ENCODE assay signal across 7 cellular contexts in the genomic region with DNA sequence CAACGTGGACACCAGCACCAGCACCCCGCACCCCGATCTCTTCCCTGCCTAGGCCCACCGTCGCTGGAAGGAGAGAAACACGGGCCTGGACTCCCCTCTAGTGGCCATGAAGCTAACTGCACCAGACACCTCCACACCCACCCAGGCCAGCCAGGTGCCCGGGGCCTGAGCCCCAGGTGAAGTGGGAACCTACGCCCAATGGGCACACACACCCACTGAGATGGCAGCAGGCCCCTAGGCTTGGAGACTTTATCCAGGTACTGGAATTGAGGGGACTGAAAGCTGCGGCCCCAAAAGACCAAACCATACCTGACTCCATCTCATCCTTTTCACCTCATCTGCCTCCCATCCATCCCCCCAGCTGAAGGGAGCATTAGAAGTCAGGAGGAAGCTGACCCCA.
DNase-seq lines count a peak whose midpoint lies in the region; ATAC-seq and TF ChIP-seq lines count a peak whose summit lies in the region.

No MANE protein-coding gene starts in this region.

- H3K9ac ChIP-seq in PC-3 (ENCODE audit: low read length): no peak overlapping the region

- CTCF ChIA-PET in PC-3 (lab: Charles Lee): interaction anchor here (0.5 to 1.0 kb wide), 3 partner anchors 75 to 1357 kb away, joined by 3 to 5 read pairs (median 3); no protein-coding TSS in a partner anchor

- H3K4me1 Mint-ChIP-seq in activated T-helper 2 cell treated with anti-CD3 and anti-CD28 coated beads, Interferon-gamma antibody, Interleukin-2, Interleukin-4, amounts not matched to agents 10 μg/mL and 5 μg/mL and 100 μg/mL, durations not matched to agents 14 hours and 24 hours and 36 hours (ENCODE audit: low read depth): no peaks in the 10 kb centered on the region

- no peak overlapping the region for H3K4me2 ChIP-seq in PC-3 (ENCODE audit: low read length)

- H3K27ac Mint-ChIP-seq in activated T-helper 2 cell treated with anti-CD3 and anti-CD28 coated beads, Interferon-gamma antibody, Interleukin-2, Interleukin-4, amounts not matched to agents 10 μg/mL and 5 μg/mL and 100 μg/mL, durations not matched to agents 14 hours and 24 hours and 36 hours: no peak overlapping the region

- no TSS peak for BruUV-seq in PC-3 (replicated peaks; lab: Mats Ljungman, UMichigan)

- H3K9me3 ChIP-seq in PC-3 (ENCODE audit: low read length): no peaks in the 10 kb centered on the region

- TF ChIP-seq CTCF in GM12872 (IDR thresholded peaks at IDR 0.05; ENCODE audit: insufficient read depth, low read depth, low read length) (peak; percentile 95), PC-3 (conservative IDR thresholded peaks at IDR 0.05; ENCODE audit: low read depth, low read length) (peak; percentile 93)

- H3K79me2 ChIP-seq in PC-3 (ENCODE audit: low read length): no peaks in the 10 kb centered on the region

- H3K4me1 ChIP-seq in PC-3 (ENCODE audit: insufficient read depth, low read length): peaks cover 36% of the 10 kb centered on the region

- H3K4me3 ChIP-seq in PC-3 (ENCODE audit: low read length): no peak overlapping the region

- no peaks in the 10 kb centered on the region for H4K20me1 ChIP-seq in PC-3 (ENCODE audit: low read length)

- no peak overlapping the region for H3K4me3 Mint-ChIP-seq in activated T-helper 2 cell treated with anti-CD3 and anti-CD28 coated beads, Interferon-gamma antibody, Interleukin-2, Interleukin-4, amounts not matched to agents 10 μg/mL and 5 μg/mL and 100 μg/mL, durations not matched to agents 14 hours and 24 hours and 36 hours (ENCODE audit: low read depth)

- no peaks in the 10 kb centered on the region for H3K27me3 ChIP-seq in PC-3 (ENCODE audit: low read length)

- POLR2A ChIA-PET in PC-3 (lab: Charles Lee; ENCODE audit: unreplicated experiment): no interaction called here

- H3K36me3 Mint-ChIP-seq in activated T-helper 2 cell treated with anti-CD3 and anti-CD28 coated beads, Interferon-gamma antibody, Interleukin-2, Interleukin-4, amounts not matched to agents 10 μg/mL and 5 μg/mL and 100 μg/mL, durations not matched to agents 14 hours and 24 hours and 36 hours (ENCODE audit: low read depth): no peaks in the 10 kb centered on the region

- no peak overlapping the region for H3K27ac ChIP-seq in PC-3 (ENCODE audit: low read length)

- DNase-seq in PC-3 (peak; percentile 66), head of caudate nucleus (peak in 41 of 42 donors; percentile 37 to 86 (median 67)), retina (peak; percentile 82)
- peak; percentile 33 for DNase-seq in activated T-helper 2 cell treated with anti-CD3 and anti-CD28 coated beads, Interferon-gamma antibody, Interleukin-2, Interleukin-4, amounts not matched to agents 10 μg/mL and 5 μg/mL and 100 μg/mL, durations not matched to agents 14 hours and 24 hours and 36 hours (ENCODE audit: low spot score)

- no peaks in the 10 kb centered on the region for H3K9me2 ChIP-seq in PC-3 (replicated peaks; ENCODE audit: low read length)

- H3F3A ChIP-seq in PC-3 (ENCODE audit: low read length, unreplicated experiment): no peaks in the 10 kb centered on the region

- no peak overlapping the region; the same call in 1 of the 2 replicates for H2AFZ ChIP-seq in PC-3 (ENCODE audit: low read length)

- ATAC-seq in HG03521 (IDR thresholded peaks at IDR 0.05; ENCODE audit: unreplicated experiment) (peak; percentile 77), PC-3 (peak; percentile 40), HG03135 (IDR thresholded peaks at IDR 0.05; ENCODE audit: unreplicated experiment) (no peak)

- H3K9me3 Mint-ChIP-seq in activated T-helper 2 cell treated with anti-CD3 and anti-CD28 coated beads, Interferon-gamma antibody, Interleukin-2, Interleukin-4, amounts not matched to agents 10 μg/mL and 5 μg/mL and 100 μg/mL, durations not matched to agents 14 hours and 24 hours and 36 hours: no peaks in the 10 kb centered on the region

- intact Hi-C loops in PC-3 (cut with micrococcal nuclease) (loop anchor here (2.0 to 5.0 kb wide), 2 partner anchors 474 to 1357 kb away; no protein-coding TSS in a partner anchor), head of caudate nucleus (cut with DNase I) (no loop called here)
- intact Hi-C loops in activated T-helper 2 cell treated with anti-CD3 and anti-CD28 coated beads, Interferon-gamma antibody, Interleukin-2, Interleukin-4, amounts not matched to agents 10 μg/mL and 5 μg/mL and 100 μg/mL, durations not matched to agents 14 hours and 24 hours and 36 hours (cut with micrococcal nuclease): loop anchor here (10.0 kb wide), 1 partner anchor 177 kb away; no protein-coding TSS in a partner anchor

- no peaks in the 10 kb centered on the region for H3K36me3 ChIP-seq in PC-3 (ENCODE audit: low read depth, low read length)

- no peaks in the 10 kb centered on the region for H3K27me3 Mint-ChIP-seq in activated T-helper 2 cell treated with anti-CD3 and anti-CD28 coated beads, Interferon-gamma antibody, Interleukin-2, Interleukin-4, amounts not matched to agents 10 μg/mL and 5 μg/mL and 100 μg/mL, durations not matched to agents 14 hours and 24 hours and 36 hours (ENCODE audit: low read depth)
